ENCODE assay signal across 10 cellular contexts in the genomic region with DNA sequence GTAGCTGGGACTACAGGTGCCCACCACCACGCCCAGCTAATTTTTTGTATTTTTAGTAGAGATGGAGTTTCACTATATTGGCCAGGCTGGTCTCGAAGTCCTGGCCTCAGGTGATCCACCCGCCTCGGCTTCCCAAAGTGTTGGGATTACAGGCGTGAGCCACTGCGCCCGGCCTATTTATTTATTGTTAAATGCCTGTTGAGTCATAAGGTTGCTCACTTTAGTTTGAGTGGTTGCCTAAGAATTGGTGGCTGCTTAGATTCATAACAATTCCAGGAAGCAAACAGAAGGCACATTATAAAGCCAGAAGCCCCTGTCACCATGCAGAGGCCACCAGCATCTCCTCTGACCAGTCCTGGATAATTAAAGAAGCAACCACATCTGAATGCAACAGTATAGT. TPM values are rescaled to one million over a fixed set of nuclear protein-coding genes. Genes with fewer than 3 reads are reported as not detected.
"Had no signal": no experiment of that assay in that cellular context is flagged by ENCODE, and none has a peak within 500 bp of the region (broad histone marks: within the 10 kb centered on the region; RNA-seq: fewer than 3 reads in every experiment).

No MANE protein-coding gene starts in this region.

RNA-seq across cellular contexts. Expression of a gene that starts 23.9 kb away (rescaled TPM):
- total RNA-seq: activated T-helper 2 cell treated with anti-CD3 and anti-CD28 coated beads, Interferon-gamma antibody, Interleukin-2, Interleukin-4, amounts not matched to agents 10 μg/mL and 5 μg/mL and 100 μg/mL, durations not matched to agents 14 hours and 24 hours and 36 hours; breast epithelium; cerebellum; dermis blood vessel endothelial cell; epithelial cell of proximal tubule; liver; posterior vena cava; right atrium auricular region; tibial nerve; vagina had no signal
